ENCODE assay signal across 12 cellular contexts in the genomic region with DNA sequence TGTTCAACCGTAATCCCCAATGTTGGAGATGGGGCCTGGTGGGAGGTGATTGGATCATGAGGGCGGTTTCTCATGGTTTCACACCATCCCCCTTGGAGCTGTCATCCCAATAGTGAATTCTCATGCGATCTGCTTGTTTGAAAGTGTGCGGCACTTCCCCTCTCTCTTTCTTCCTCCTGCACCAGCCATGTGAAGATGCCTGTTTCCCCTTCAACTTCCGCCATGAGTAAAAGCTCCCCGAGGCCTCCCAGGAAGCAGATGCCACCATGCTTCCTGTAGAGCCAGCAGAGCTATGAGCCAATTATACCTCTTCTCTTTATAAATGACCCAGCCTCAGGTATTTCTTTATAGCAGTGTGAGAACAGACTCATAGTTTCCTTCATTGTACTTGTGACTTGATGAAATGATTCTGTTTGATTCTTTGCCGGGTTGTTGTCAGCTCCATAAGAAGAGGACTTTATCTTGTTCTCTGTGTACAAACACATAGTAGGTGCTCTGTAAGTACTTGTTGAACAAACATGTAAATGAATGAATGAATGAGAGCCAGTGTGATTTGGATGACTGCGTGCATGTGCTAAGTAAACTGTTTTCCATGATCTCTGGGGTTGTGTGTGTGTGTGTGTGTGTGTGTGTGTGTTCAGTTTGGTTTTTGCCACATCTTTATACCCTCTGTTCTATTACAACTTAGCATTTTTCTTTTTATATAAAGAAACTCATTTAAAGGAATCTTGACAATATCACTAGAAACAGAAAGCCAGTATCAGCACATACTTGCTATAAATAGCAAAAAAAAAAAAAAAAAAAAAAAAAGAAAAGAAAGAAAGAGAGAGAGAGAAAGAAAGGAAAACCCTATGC. TPM values are rescaled to one million over a fixed set of nuclear protein-coding genes. Genes with fewer than 3 reads are reported as not detected.
DNase-seq lines count a peak whose midpoint lies in the region; ATAC-seq and TF ChIP-seq lines count a peak whose summit lies in the region.
"Had no signal": no experiment of that assay in that cellular context is flagged by ENCODE, and none has a peak within 500 bp of the region (broad histone marks: within the 10 kb centered on the region; RNA-seq: fewer than 3 reads in every experiment).

No MANE protein-coding gene starts in this region.

- no peaks in the 10 kb centered on the region for H3K36me3 ChIP-seq in aorta (ENCODE audit: control insufficient read depth in 1 of 2, insufficient read depth in 2 of 2, low read length in 1 of 2)

- H3K27ac ChIP-seq in aorta (ENCODE audit: low read depth in 1 of 2, low read length in 2 of 2): peak overlapping the region; percentile 77 to 83

- peaks cover 18% of the 10 kb centered on the region for H3K36me3 Mint-ChIP-seq in natural killer cell treated with Interleukin-12 subunit alpha and Interleukin-12 subunit beta and Interleukin-15 and Interleukin-18, amount 100 ng/mL, for 72 hours
- H3K36me3 Mint-ChIP-seq in natural killer cell: no peaks in the 10 kb centered on the region

- no peaks in the 10 kb centered on the region for H3K27me3 ChIP-seq in aorta (ENCODE audit: control insufficient read depth in 1 of 2, insufficient read depth in 2 of 2, low read length in 1 of 2)

- TF ChIP-seq CTCF in natural killer cell (IDR thresholded peaks at IDR 0.05): no peak
- no peak for TF ChIP-seq CTCF in fibroblast of the aortic adventitia (IDR thresholded peaks at IDR 0.05; ENCODE audit: insufficient read depth, low read length)

- no peaks in the 10 kb centered on the region for H3K9me3 Mint-ChIP-seq in natural killer cell treated with Interleukin-12 subunit alpha and Interleukin-12 subunit beta and Interleukin-15 and Interleukin-18, amount 100 ng/mL, for 72 hours
- peaks cover 0 to 3% of the 10 kb centered on the region in 2 donors for H3K9me3 Mint-ChIP-seq in natural killer cell

- peaks cover 0 to 15% of the 10 kb centered on the region in 2 donors for H3K27me3 Mint-ChIP-seq in natural killer cell treated with Interleukin-12 subunit alpha and Interleukin-12 subunit beta and Interleukin-15 and Interleukin-18, amount 100 ng/mL, for 72 hours
- peaks cover 4 to 15% of the 10 kb centered on the region in 2 donors for H3K27me3 Mint-ChIP-seq in natural killer cell (ENCODE audit: low read depth in 2 of 2)

- intact Hi-C loops in natural killer cell (cut with micrococcal nuclease) (no loop called here), aorta (cut with DNase I) (loop anchor here in 1 of 2 donors (2.0 kb wide), 1 partner anchor 30 kb away; no protein-coding TSS in a partner anchor)

- no peak for ATAC-seq in natural killer cell treated with Interleukin-12 subunit alpha and Interleukin-12 subunit beta and Interleukin-15 and Interleukin-18, amount 100 ng/mL, for 72 hours
- ATAC-seq in natural killer cell (no peak), aorta (ENCODE audit: low FRiP score) (no peak), HG02623 (IDR thresholded peaks at IDR 0.05; ENCODE audit: unreplicated experiment) (no peak)
- ATAC-seq: stimulated activated memory B cell treated with anti-CD40 and anti-IgM and Interleukin-4, amounts not matched to agents 10 μg/mL and 1 μg/mL and 100 μg/mL, for 72 hours had no signal

- WGBS in aorta, 2 donors: 70 to 74% methylated on average over 8 of the region's 8 CpGs

- H3K4me1 Mint-ChIP-seq in natural killer cell treated with Interleukin-12 subunit alpha and Interleukin-12 subunit beta and Interleukin-15 and Interleukin-18, amount 100 ng/mL, for 72 hours (ENCODE audit: low read depth in 2 of 2): peaks cover 55 to 63% of the 10 kb centered on the region in 2 donors
- H3K4me1 Mint-ChIP-seq in natural killer cell: peaks cover 24 to 62% of the 10 kb centered on the region in 2 donors

- peak overlapping the region; percentile 77 for H3K4me3 Mint-ChIP-seq in natural killer cell treated with Interleukin-12 subunit alpha and Interleukin-12 subunit beta and Interleukin-15 and Interleukin-18, amount 100 ng/mL, for 72 hours
- H3K4me3 Mint-ChIP-seq in natural killer cell: no peak overlapping the region
- H3K4me3 Mint-ChIP-seq: stimulated activated memory B cell treated with anti-CD40 and anti-IgM and Interleukin-4, amounts not matched to agents 10 μg/mL and 1 μg/mL and 100 μg/mL, for 72 hours had no signal

- peak overlapping the region; percentile 99 to 100 for H3K27ac Mint-ChIP-seq in natural killer cell treated with Interleukin-12 subunit alpha and Interleukin-12 subunit beta and Interleukin-15 and Interleukin-18, amount 100 ng/mL, for 72 hours
- peak overlapping the region in 1 of 2 donors; percentile 21 for H3K27ac Mint-ChIP-seq in natural killer cell
- H3K27ac Mint-ChIP-seq: stimulated activated memory B cell treated with anti-CD40 and anti-IgM and Interleukin-4, amounts not matched to agents 10 μg/mL and 1 μg/mL and 100 μg/mL, for 72 hours had no signal

- H3K9me3 ChIP-seq in aorta (ENCODE audit: control insufficient read depth, low read length): no peaks in the 10 kb centered on the region

- DNase-seq in natural killer cell treated with Interleukin-12 subunit alpha and Interleukin-12 subunit beta and Interleukin-15 and Interleukin-18, amount 100 ng/mL, for 72 hours (ENCODE audit: low spot score): peak; percentile 39
- no peak for DNase-seq in natural killer cell
- DNase-seq in UCSD-AML1 (lab: John Stamatoyannopoulos, UW; ENCODE audit: unreplicated experiment): peak; percentile 58
- peak; percentile 62 for DNase-seq in fibroblast of the aortic adventitia (ENCODE audit: low read depth)
- DNase-seq in aorta: no peak
- DNase-seq in NCI-H510A treated with DMSO at 0.1 percent for 48 hours (lab: John Stamatoyannopoulos, UW): no peak
- no peak for DNase-seq in NCI-H1930 (lab: John Stamatoyannopoulos, UW)
- DNase-seq: activated CD4-positive, CD25-positive, alpha-beta regulatory T cell; cortex of kidney; stimulated activated CD4-positive, alpha-beta T cell treated with anti-CD3 and anti-CD28 coated beads, Interleukin-2, amount 100 ng/mL, for 48 hours had no signal

- H3K4me1 ChIP-seq in aorta (ENCODE audit: control insufficient read depth in 1 of 2, insufficient read depth in 2 of 2, low read length in 2 of 2): peaks cover under 1 to 4% of the 10 kb centered on the region in 2 donors

- H3K4me3 ChIP-seq in fibroblast of the aortic adventitia (ENCODE audit: low read depth, low read length): no peak overlapping the region
- no peak overlapping the region for H3K4me3 ChIP-seq in aorta (ENCODE audit: low read length in 2 of 2)

RNA-seq across cellular contexts. Expression of gene PTGIS, which starts 22.5 kb away (rescaled TPM):
- under 1 TPM in 1 of 2 donors, not detected in 1; 0.08 TPM for total RNA-seq in natural killer cell treated with Interleukin-12 subunit alpha and Interleukin-12 subunit beta and Interleukin-15 and Interleukin-18, amount 100 ng/mL, for 72 hours
- not detected for total RNA-seq in natural killer cell
- 279 and 1,011 TPM in 2 replicates for total RNA-seq in fibroblast of the aortic adventitia (ENCODE audit: low replicate concordance)
- total RNA-seq in aorta: 100 to 1,000 TPM; 351 to 637 TPM
- polyA plus RNA-seq in aorta: 100 to 1,000 TPM in 1 of 2 donors, 10 to 100 TPM in 1; 53.6 to 115 TPM

Comparison
In these comparisons a context has a peak if more than half of its experiments do, and no peak if none do; other contexts are left out.
1. DNase-seq: peak in natural killer cell treated with Interleukin-12 subunit alpha and Interleukin-12 subunit beta and Interleukin-15 and Interleukin-18, amount 100 ng/mL, for 72 hours (single experiment), UCSD-AML1 (single experiment) and fibroblast of the aortic adventitia (single experiment); none in natural killer cell (single experiment), aorta (0 of 2), NCI-H510A treated with DMSO at 0.1 percent for 48 hours (single experiment) and NCI-H1930 (0 of 2).
2. RNA of gene PTGIS, which starts 22.5 kb away (total RNA-seq): 279 to 1,011 TPM in fibroblast of the aortic adventitia and 351 to 637 TPM in aorta; 0.08 TPM in natural killer cell treated with Interleukin-12 subunit alpha and Interleukin-12 subunit beta and Interleukin-15 and Interleukin-18, amount 100 ng/mL, for 72 hours and not detected in natural killer cell; every median in the first group is over 100 times any median in the second.